Comparison of ENCODE assay signal across 8 cellular contexts in genomic region chr16:642189-643049, GRCh38. TPM values are rescaled to one million over a fixed set of nuclear protein-coding genes. Genes with fewer than 3 reads are reported as not detected.
DNase-seq lines count a peak whose midpoint lies in the region; ATAC-seq, FAIRE-seq and TF ChIP-seq lines count a peak whose summit lies in the region.
"Had no signal": no experiment of that assay in that cellular context is flagged by ENCODE, and none has a peak within 500 bp of the region (broad histone marks: within the 10 kb centered on the region; RNA-seq: fewer than 3 reads in every experiment).

No MANE protein-coding gene starts in this region.

- FAIRE-seq in GM12891 (lab: Jason Lieb, UNC): peak; percentile 90
- FAIRE-seq: colon had no signal

- peak; percentile 11 to 41 for ATAC-seq in right cardiac atrium

- TF ChIP-seq EP300 in sigmoid colon (IDR thresholded peaks at IDR 0.05): no peak

- peak overlapping the region; percentile 16 for H3K27ac Mint-ChIP-seq in activated naive CD8-positive, alpha-beta T cell

- H3K27me3 ChIP-seq in H7 (ENCODE audit: control insufficient read depth, insufficient read depth, low read length) (peaks cover 3% of the 10 kb centered on the region), right cardiac atrium (ENCODE audit: control insufficient read depth, insufficient read depth) (no peaks in the 10 kb centered on the region), sigmoid colon (no peaks in the 10 kb centered on the region)

- H3K36me3 ChIP-seq in H7 (replicated peaks; ENCODE audit: control insufficient read depth, insufficient read depth, low read length): no peaks in the 10 kb centered on the region; the same call in 1 of the 2 replicates
- H3K36me3 ChIP-seq in sigmoid colon: no peaks in the 10 kb centered on the region

- no peaks in the 10 kb centered on the region for H3K36me3 Mint-ChIP-seq in activated naive CD8-positive, alpha-beta T cell

- TF ChIP-seq POLR2A in GM12891 (IDR thresholded peaks at IDR 0.05; ENCODE audit: low read depth, low read length): no peak
- TF ChIP-seq POLR2A in sigmoid colon (IDR thresholded peaks at IDR 0.05): no peak

- no peak for TF ChIP-seq CTCF in sigmoid colon (IDR thresholded peaks at IDR 0.05)

- DNase-seq in GM12891 (ENCODE audit: insufficient read length, low spot score): peak; percentile 67
- peak; percentile 93 for DNase-seq in H7
- peak; percentile 57 for DNase-seq in NCI-H2196 (lab: John Stamatoyannopoulos, UW; ENCODE audit: unreplicated experiment)
- peak in 2 of 3 donors; percentile 83 to 86 for DNase-seq in right cardiac atrium
- peak; percentile 84 for DNase-seq in sigmoid colon
- no peak for DNase-seq in NK-92 treated with Interleukin-12 subunit alpha and Interleukin-12 subunit beta, amount 100 ng/mL, for 24 hours (lab: John Stamatoyannopoulos, UW)

- WGBS in right cardiac atrium: 5% methylated on average over 72 of the region's 72 CpGs
- 2 to 6% methylated on average over 72 of the region's 72 CpGs for WGBS in sigmoid colon, 2 donors

- no peaks in the 10 kb centered on the region for H3K9me3 Mint-ChIP-seq in activated naive CD8-positive, alpha-beta T cell (ENCODE audit: low read depth)

- H3K4me3 Mint-ChIP-seq in activated naive CD8-positive, alpha-beta T cell: peak overlapping the region; percentile 78

- intact Hi-C loops in right cardiac atrium (cut with DNase I) (no loop called here), sigmoid colon (cut with DNase I) (loop anchor here (1.0 kb wide), 1 partner anchor 18 kb away; no protein-coding TSS in a partner anchor)

- H3K4me3 ChIP-seq in H7 (ENCODE audit: insufficient read depth, low read depth, low read length) (peak overlapping the region; percentile 70), right cardiac atrium (ENCODE audit: low read length) (peak overlapping the region; percentile 72), sigmoid colon (peak overlapping the region; percentile 49 to 93 (median 84))

- H3K27me3 Mint-ChIP-seq in activated naive CD8-positive, alpha-beta T cell: no peaks in the 10 kb centered on the region

- H3K27ac ChIP-seq in right cardiac atrium (ENCODE audit: low read length) (peak overlapping the region; percentile 71), sigmoid colon (peak overlapping the region; percentile 81 to 91 (median 90))

- H3K4me1 ChIP-seq in right cardiac atrium (ENCODE audit: control insufficient read depth, insufficient read depth, low read length): peaks cover 2% of the 10 kb centered on the region
- peaks cover 0 to 43% (median 33%) of the 10 kb centered on the region in 4 donors for H3K4me1 ChIP-seq in sigmoid colon

- H3K4me1 Mint-ChIP-seq in activated naive CD8-positive, alpha-beta T cell (ENCODE audit: low read depth): peaks cover 15% of the 10 kb centered on the region

- H3K9me3 ChIP-seq in right cardiac atrium (ENCODE audit: control insufficient read depth, low read length): no peaks in the 10 kb centered on the region
- H3K9me3 ChIP-seq in sigmoid colon: no peaks in the 10 kb centered on the region

TF ChIP-seq in GM12891, 5 proteins besides CTCF, POLR2A, EP300 and RAD21:
- peak; percentile 20; the same call in 1 of the 2 replicates for TF ChIP-seq SPI1 (IDR thresholded peaks at IDR 0.05; ENCODE audit: low read depth, low read length)
- no peak for TF ChIP-seq POLR2AphosphoS5 (IDR thresholded peaks at IDR 0.05; ENCODE audit: low read depth, low read length)

RNA-seq across cellular contexts. Expression of gene MCRIP2, which starts 0.8 kb away (rescaled TPM):
- polyA plus RNA-seq in GM12891 (2012; ENCODE audit: low read depth, missing spikeins): 50.6 TPM
- 71.5 and 83.1 TPM in 2 replicates for total RNA-seq in H7 (2014; rRNA removed; shearing (Covaris generic))
- 100 to 1,000 TPM in 1 of 4 donors, 10 to 100 TPM in 3; 71.2 to 121 (median 85.6) TPM for total RNA-seq in right cardiac atrium
- 141 TPM for polyA plus RNA-seq in right cardiac atrium
- total RNA-seq in sigmoid colon: 10 to 100 TPM; 52.1 to 63.4 (median 55.6) TPM
- 100 to 1,000 TPM; 106 to 132 (median 131) TPM for polyA plus RNA-seq in sigmoid colon

RNA-seq across cellular contexts. Expression of gene METTL26, which starts 6.3 kb away (rescaled TPM):
- 86.9 TPM for polyA plus RNA-seq in GM12891 (2012; ENCODE audit: low read depth, missing spikeins)
- total RNA-seq in H7 (2014; rRNA removed; shearing (Covaris generic)): 129 and 135 TPM in 2 replicates
- total RNA-seq in right cardiac atrium: 10 to 100 TPM; 55.4 to 60.3 (median 56.6) TPM
- polyA plus RNA-seq in right cardiac atrium: 128 TPM
- 100 to 1,000 TPM; 101 to 163 (median 157) TPM for total RNA-seq in sigmoid colon
- polyA plus RNA-seq in sigmoid colon: 100 to 1,000 TPM in 1 of 3 donors, 10 to 100 TPM in 2; 79.5 to 132 (median 87.1) TPM

RNA-seq across cellular contexts. Expression of gene WDR90, which starts 6.7 kb away (rescaled TPM):
- 20.6 TPM for polyA plus RNA-seq in GM12891 (2012; ENCODE audit: low read depth, missing spikeins)
- total RNA-seq in H7 (2014; rRNA removed; shearing (Covaris generic)): 35.3 and 38.3 TPM in 2 replicates
- total RNA-seq in right cardiac atrium (10 to 100 TPM; 10.5 to 13.7 (median 12.0) TPM), sigmoid colon (10 to 100 TPM in 3 of 4 donors, 1 to 10 TPM in 1; 6.6 to 37.1 (median 13.7) TPM)
- polyA plus RNA-seq in right cardiac atrium (8.1 TPM), sigmoid colon (10 to 100 TPM in 1 of 3 donors, 1 to 10 TPM in 2; 5.4 to 49.0 (median 7.2) TPM)

RNA-seq across cellular contexts. Expression of gene WFIKKN1, which starts 11.6 kb away (rescaled TPM):
- polyA plus RNA-seq in GM12891 (2012; ENCODE audit: low read depth, missing spikeins): 0.39 TPM
- 4.5 and 5.5 TPM in 2 replicates for total RNA-seq in H7 (2014; rRNA removed; shearing (Covaris generic))
- total RNA-seq in right cardiac atrium: under 1 TPM; 0.15 to 0.70 (median 0.20) TPM
- polyA plus RNA-seq in right cardiac atrium: 0.29 TPM
- total RNA-seq in sigmoid colon: 1 to 10 TPM in 1 of 4 donors, under 1 TPM in 3; 0.27 to 1.4 (median 0.43) TPM
- under 1 TPM; 0.46 to 0.80 (median 0.60) TPM for polyA plus RNA-seq in sigmoid colon

RNA-seq across cellular contexts. Expression of gene RHOT2, which starts 25.5 kb away (rescaled TPM):
- polyA plus RNA-seq in GM12891 (2012; ENCODE audit: low read depth, missing spikeins): 73.5 TPM
- total RNA-seq in H7 (2014; rRNA removed; shearing (Covaris generic)): 164 and 174 TPM in 2 replicates
- 100 to 1,000 TPM in 1 of 4 donors, 10 to 100 TPM in 3; 84.3 to 104 (median 90.8) TPM for total RNA-seq in right cardiac atrium
- 101 TPM for polyA plus RNA-seq in right cardiac atrium
- 10 to 100 TPM; 35.3 to 58.8 (median 48.8) TPM for total RNA-seq in sigmoid colon
- polyA plus RNA-seq in sigmoid colon: 100 to 1,000 TPM in 1 of 3 donors, 10 to 100 TPM in 2; 48.3 to 159 (median 52.9) TPM
